In the genomic region with DNA sequence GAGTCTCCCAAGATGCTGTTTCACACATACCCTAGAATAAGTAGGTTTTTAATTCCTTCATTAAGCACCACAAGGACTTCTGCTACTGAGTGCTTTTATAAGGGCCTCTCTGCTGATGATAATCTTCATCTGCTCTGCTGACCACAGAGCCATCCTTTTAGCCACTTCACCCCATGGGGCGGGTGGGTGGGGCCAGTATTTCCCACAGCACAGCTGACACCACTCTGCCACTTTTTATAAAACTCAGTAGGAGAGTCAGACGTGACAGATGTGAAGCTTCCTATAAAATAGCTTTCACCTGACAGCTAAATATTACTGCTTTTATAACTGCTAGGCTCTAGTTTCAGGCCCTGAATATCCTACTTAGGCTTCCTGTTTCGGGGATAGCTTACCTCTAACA, we compare ENCODE assay signal across 25 cellular contexts.
"Had no signal": no experiment of that assay in that cellular context is flagged by ENCODE, and none has a peak within 500 bp of the region (broad histone marks: within the 10 kb centered on the region; RNA-seq: fewer than 3 reads in every experiment).

No MANE protein-coding gene starts in this region.

- H3K4me1 Mint-ChIP-seq: activated CD4-positive, alpha-beta T cell treated with anti-CD3 and anti-CD28 coated beads, Interleukin-2, amount 10 ng/mL, durations not matched to agents 7 days and 5 days; brain; memory B cell; nephron progenitor cell had no signal

- DNase-seq: activated CD4-positive, alpha-beta T cell treated with anti-CD3 and anti-CD28 coated beads, Interleukin-2, amount 10 ng/mL, durations not matched to agents 7 days and 5 days; activated CD4-positive, CD25-positive, alpha-beta regulatory T cell treated with anti-CD3 and anti-CD28 coated beads, Interleukin-2, amount 50 U/mL, for 72 hours; activated CD8-positive, alpha-beta T cell treated with anti-CD3 and anti-CD28 coated beads, Interleukin-2, amount 10 ng/mL, durations not matched to agents 7 days and 5 days; activated gamma-delta T cell; anterior cingulate cortex; effector CD4-positive, alpha-beta T cell; foreskin keratinocyte; left colon; nephron progenitor cell; nucleus accumbens; right lobe of liver; small intestine; stimulated activated CD4-positive, alpha-beta T cell treated with anti-CD3 and anti-CD28 coated beads, Interleukin-15, amount 100 ng/mL, for 24 hours; trophoblast cell; uterus had no signal

- H3K9me3 ChIP-seq: right lobe of liver, uterus had no signal

- H3K27me3 Mint-ChIP-seq: activated CD4-positive, alpha-beta T cell treated with anti-CD3 and anti-CD28 coated beads, Interleukin-2, amount 10 ng/mL, durations not matched to agents 7 days and 5 days; activated naive CD4-positive, alpha-beta T cell treated with anti-CD3 and anti-CD28 coated beads, Interleukin-2, amount 50 U/mL, for 24 hours; brain; dendritic cell treated with granulocyte-macrophage colony-stimulating factor and Interleukin-4, amounts not matched to agents 40 ng/mL and 50 ng/mL, for 4 days; memory B cell; stimulated activated memory B cell treated with anti-CD40 and anti-IgM and Interleukin-4, amounts not matched to agents 10 μg/mL and 1 μg/mL and 100 μg/mL, for 72 hours had no signal

- H3K27me3 ChIP-seq: foreskin keratinocyte, right lobe of liver, uterus had no signal

- H3K4me1 ChIP-seq: foreskin keratinocyte, parathyroid adenoma, right lobe of liver, uterus had no signal

- H3K4me3 Mint-ChIP-seq: activated CD4-positive, alpha-beta T cell treated with anti-CD3 and anti-CD28 coated beads, Interleukin-2, amount 10 ng/mL, durations not matched to agents 7 days and 5 days; activated CD8-positive, alpha-beta T cell treated with anti-CD3 and anti-CD28 coated beads, Interleukin-2, amount 10 ng/mL, durations not matched to agents 7 days and 5 days; activated naive CD4-positive, alpha-beta T cell treated with anti-CD3 and anti-CD28 coated beads, Interleukin-2, amount 50 U/mL, for 24 hours; activated T-helper 1 cell treated with anti-CD3 and anti-CD28 coated beads, Interleukin-12 subunit alpha, Interleukin-12 subunit beta, Interleukin-2, Interleukin-4 antibody, amounts not matched to agents 30 ng/mL and 10 ng/mL and 1 ng/mL, durations not matched to agents 14 hours and 24 hours and 36 hours; brain; dendritic cell treated with granulocyte-macrophage colony-stimulating factor and Interleukin-4, amounts not matched to agents 40 ng/mL and 50 ng/mL, for 4 days; memory B cell; nephron progenitor cell; stimulated activated memory B cell treated with anti-CD40 and anti-IgM and Interleukin-4, amounts not matched to agents 10 μg/mL and 1 μg/mL and 100 μg/mL, for 72 hours had no signal

- H2AFZ ChIP-seq: parathyroid adenoma had no signal

- H3K4me3 ChIP-seq: right lobe of liver, uterus had no signal

- H3K27ac Mint-ChIP-seq: activated CD4-positive, alpha-beta T cell treated with anti-CD3 and anti-CD28 coated beads, Interleukin-2, amount 10 ng/mL, durations not matched to agents 7 days and 5 days; activated CD8-positive, alpha-beta T cell treated with anti-CD3 and anti-CD28 coated beads, Interleukin-2, amount 10 ng/mL, durations not matched to agents 7 days and 5 days; activated naive CD4-positive, alpha-beta T cell treated with anti-CD3 and anti-CD28 coated beads, Interleukin-2, amount 50 U/mL, for 24 hours; activated T-helper 1 cell treated with anti-CD3 and anti-CD28 coated beads, Interleukin-12 subunit alpha, Interleukin-12 subunit beta, Interleukin-2, Interleukin-4 antibody, amounts not matched to agents 30 ng/mL and 10 ng/mL and 1 ng/mL, durations not matched to agents 14 hours and 24 hours and 36 hours; brain; dendritic cell treated with granulocyte-macrophage colony-stimulating factor and Interleukin-4, amounts not matched to agents 40 ng/mL and 50 ng/mL, for 4 days; memory B cell; nephron progenitor cell; stimulated activated memory B cell treated with anti-CD40 and anti-IgM and Interleukin-4, amounts not matched to agents 10 μg/mL and 1 μg/mL and 100 μg/mL, for 72 hours had no signal

- H3K79me2 ChIP-seq: parathyroid adenoma had no signal

- FAIRE-seq: endometrium, keratinocyte, small intestine, TTC549 had no signal

- H3K9me3 Mint-ChIP-seq: activated CD4-positive, alpha-beta T cell treated with anti-CD3 and anti-CD28 coated beads, Interleukin-2, amount 10 ng/mL, durations not matched to agents 7 days and 5 days; activated naive CD4-positive, alpha-beta T cell treated with anti-CD3 and anti-CD28 coated beads, Interleukin-2, amount 50 U/mL, for 24 hours; activated T-helper 1 cell treated with anti-CD3 and anti-CD28 coated beads, Interleukin-12 subunit alpha, Interleukin-12 subunit beta, Interleukin-2, Interleukin-4 antibody, amounts not matched to agents 30 ng/mL and 10 ng/mL and 1 ng/mL, durations not matched to agents 14 hours and 24 hours and 36 hours; dendritic cell treated with granulocyte-macrophage colony-stimulating factor and Interleukin-4, amounts not matched to agents 40 ng/mL and 50 ng/mL, for 4 days; memory B cell; nephron progenitor cell; stimulated activated memory B cell treated with anti-CD40 and anti-IgM and Interleukin-4, amounts not matched to agents 10 μg/mL and 1 μg/mL and 100 μg/mL, for 72 hours had no signal

- ATAC-seq: activated CD8-positive, alpha-beta T cell treated with anti-CD3 and anti-CD28 coated beads, Interleukin-2, amount 10 ng/mL, durations not matched to agents 7 days and 5 days; foreskin keratinocyte; right lobe of liver; stimulated activated memory B cell treated with anti-CD40 and anti-IgM and Interleukin-4, amounts not matched to agents 10 μg/mL and 1 μg/mL and 100 μg/mL, for 72 hours had no signal

- H3K9ac ChIP-seq: parathyroid adenoma had no signal

- H3K36me3 ChIP-seq: uterus had no signal

- H3K27ac ChIP-seq: foreskin keratinocyte, parathyroid adenoma, right lobe of liver, uterus had no signal
